In genomic region chr20:56995157-56995556, GRCh38 we compare ENCODE assay signal across 18 cellular contexts.
"Had no signal": no experiment of that assay in that cellular context is flagged by ENCODE, and none has a peak within 500 bp of the region (broad histone marks: within the 10 kb centered on the region; RNA-seq: fewer than 3 reads in every experiment).

No MANE protein-coding gene starts in this region.

- H3K36me3 ChIP-seq: transverse colon, uterus had no signal

- H3K4me3 ChIP-seq: transverse colon, uterus had no signal

- H3K36me3 Mint-ChIP-seq: brain; stimulated activated effector memory CD8-positive, alpha-beta T cell treated with anti-CD3 and anti-CD28 coated beads, Interleukin-12 subunit alpha, Interleukin-12 subunit beta, amount 100 ng/mL, for 72 hours had no signal

- DNase-seq: activated T-cell treated with anti-CD3 and anti-CD28 coated beads, Interleukin-2, amount 50 U/mL, for 1 hour; aorta; effector CD4-positive, alpha-beta T cell; foreskin melanocyte; nucleus accumbens; small intestine; T1000; transverse colon; uterus had no signal

- H3K4me1 Mint-ChIP-seq: brain; nephron; stimulated activated effector memory CD8-positive, alpha-beta T cell treated with anti-CD3 and anti-CD28 coated beads, Interleukin-12 subunit alpha, Interleukin-12 subunit beta, amount 100 ng/mL, for 72 hours; WTC11 had no signal

- H3K27ac Mint-ChIP-seq: activated naive CD4-positive, alpha-beta T cell treated with anti-CD3 and anti-CD28 coated beads, Interleukin-2, amount 50 U/mL, for 72 hours; brain; dendritic cell treated with granulocyte-macrophage colony-stimulating factor and Interleukin-4, amounts not matched to agents 40 ng/mL and 50 ng/mL, for 4 days; nephron; stimulated activated effector memory CD8-positive, alpha-beta T cell treated with anti-CD3 and anti-CD28 coated beads, Interleukin-12 subunit alpha, Interleukin-12 subunit beta, amount 100 ng/mL, for 72 hours; WTC11 had no signal

- H3K9ac ChIP-seq: parathyroid adenoma had no signal

- H2AFZ ChIP-seq: parathyroid adenoma had no signal

- FAIRE-seq: small intestine had no signal

- H3K79me2 ChIP-seq: parathyroid adenoma had no signal

- H3K4me1 ChIP-seq: parathyroid adenoma, transverse colon, uterus had no signal

- H3K4me3 Mint-ChIP-seq: brain; dendritic cell treated with granulocyte-macrophage colony-stimulating factor and Interleukin-4, amounts not matched to agents 40 ng/mL and 50 ng/mL, for 4 days; nephron; stimulated activated effector memory CD8-positive, alpha-beta T cell treated with anti-CD3 and anti-CD28 coated beads, Interleukin-12 subunit alpha, Interleukin-12 subunit beta, amount 100 ng/mL, for 72 hours; WTC11 had no signal

- H3K27me3 ChIP-seq: transverse colon, uterus had no signal

- H3K27ac ChIP-seq: parathyroid adenoma, transverse colon, uterus had no signal

- ATAC-seq: left lobe of liver; sciatic nerve; stimulated activated effector memory CD8-positive, alpha-beta T cell treated with anti-CD3 and anti-CD28 coated beads, Interleukin-12 subunit alpha, Interleukin-12 subunit beta, amount 100 ng/mL, for 72 hours had no signal
